8 cellular contexts compared by ENCODE assay signal in the genomic region with DNA sequence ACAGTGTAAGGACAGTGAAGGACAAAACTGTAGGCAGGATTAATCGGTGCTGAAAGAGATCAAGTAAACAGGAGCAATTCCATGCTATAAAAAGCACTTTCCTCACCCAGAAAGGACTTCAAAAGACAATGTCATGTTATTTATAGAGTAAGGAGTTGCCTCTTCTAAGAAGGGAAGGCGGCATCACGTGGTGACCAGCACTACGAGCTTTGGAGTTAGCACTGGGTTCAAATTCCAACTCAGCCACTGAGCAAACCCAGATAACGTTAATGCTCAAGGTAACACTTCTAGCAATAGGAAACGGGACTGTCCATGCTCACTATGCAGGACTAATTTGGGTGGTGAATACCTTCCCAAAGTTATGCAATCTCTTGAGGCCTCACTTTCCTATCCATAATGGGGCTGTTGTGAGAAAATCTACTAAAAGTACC. TPM values are rescaled to one million over a fixed set of nuclear protein-coding genes. Genes with fewer than 3 reads are reported as not detected.
DNase-seq lines count a peak whose midpoint lies in the region; ATAC-seq and TF ChIP-seq lines count a peak whose summit lies in the region.

No MANE protein-coding gene starts in this region.

- H3K4me1 ChIP-seq in Caco-2 = peaks cover 19% of the 10 kb centered on the region

- peaks cover 10% of the 10 kb centered on the region; the same call in 1 of the 2 replicates for H3K9me3 ChIP-seq in Caco-2

- ATAC-seq in GM21723 (IDR thresholded peaks at IDR 0.05; ENCODE audit: unreplicated experiment) (no peak), GM18867 (IDR thresholded peaks at IDR 0.05; ENCODE audit: unreplicated experiment) (no peak), GM21717 (IDR thresholded peaks at IDR 0.05; ENCODE audit: unreplicated experiment) (no peak)

- no peaks in the 10 kb centered on the region for H3K27me3 ChIP-seq in Caco-2 (replicated peaks; ENCODE audit: control insufficient read depth, insufficient read depth, low read length)

- no peaks in the 10 kb centered on the region for H3K36me3 ChIP-seq in Caco-2 (ENCODE audit: control insufficient read depth, insufficient read depth, low read length)

- CTCF ChIA-PET in Caco-2 (lab: Charles Lee) = interaction anchor here (0.6 to 1.5 kb wide), 3 partner anchors 28 to 55 kb away, joined by 3 to 6 read pairs (median 4); a partner anchor contains a TSS

- TSS peak; percentile 18 for BruUV-seq in Caco-2 (replicated peaks; lab: Mats Ljungman, UMichigan)

- DNase-seq in Caco-2 (peak; percentile 62 to 84), NCI-H526 treated with DMSO at 0.1 percent for 48 hours (lab: John Stamatoyannopoulos, UW) (peak; percentile 15), epithelial cell of esophagus (ENCODE audit: low read depth) (no peak), neural crest cell (ENCODE audit: low read depth, low spot score) (no peak), NCI-H446 (lab: John Stamatoyannopoulos, UW) (no peak)

- H3K27ac Mint-ChIP-seq in Caco-2 (ENCODE audit: unreplicated experiment) (peak overlapping the region; percentile 72), neural crest cell (ENCODE audit: unreplicated experiment) (peak overlapping the region; percentile 99)

- H3K4me3 ChIP-seq in Caco-2 (ENCODE audit: low read depth, low read length) = peak overlapping the region; percentile 83
- peak overlapping the region; percentile 79 for H3K4me3 ChIP-seq in epithelial cell of esophagus (ENCODE audit: low read length)

- TF ChIP-seq CTCF in Caco-2 (IDR thresholded peaks at IDR 0.05; ENCODE audit: insufficient read depth in 1 of 2, low read depth in 1 of 2, low read length in 1 of 2, severe bottlenecking in 1 of 2, unreplicated experiment in 1 of 2) = no peak
- TF ChIP-seq CTCF in epithelial cell of esophagus (IDR thresholded peaks at IDR 0.05; ENCODE audit: insufficient read depth, low read depth, low read length, missing control alignments) = no peak
- no peak for TF ChIP-seq CTCF in neural crest cell (conservative IDR thresholded peaks at IDR 0.05)

- H3K4me1 Mint-ChIP-seq in Caco-2 (ENCODE audit: low read depth, unreplicated experiment) (peaks cover 8% of the 10 kb centered on the region), neural crest cell (peaks cover 38% of the 10 kb centered on the region)

- no peaks in the 10 kb centered on the region for H3K27me3 Mint-ChIP-seq in Caco-2 (ENCODE audit: insufficient read depth, unreplicated experiment)
- no peaks in the 10 kb centered on the region for H3K27me3 Mint-ChIP-seq in neural crest cell (ENCODE audit: low read depth)

- intact Hi-C loops in Caco-2 (cut with micrococcal nuclease; ENCODE audit: unreplicated experiment) = loop anchor here (2.0 to 10.0 kb wide), 3 partner anchors 23 to 293 kb away; no protein-coding TSS in a partner anchor

- POLR2A ChIA-PET in Caco-2 (lab: Charles Lee) = interaction anchor here (0.6 to 1.7 kb wide), 2 partner anchors 26 to 56 kb away, joined by 3 to 9 read pairs; a partner anchor contains a TSS

- H3K4me3 Mint-ChIP-seq in Caco-2 (ENCODE audit: unreplicated experiment) = no peak overlapping the region
- peak overlapping the region; percentile 92 for H3K4me3 Mint-ChIP-seq in neural crest cell

- peaks cover 9% of the 10 kb centered on the region for H3K9me3 Mint-ChIP-seq in Caco-2 (ENCODE audit: unreplicated experiment)
- no peaks in the 10 kb centered on the region for H3K9me3 Mint-ChIP-seq in neural crest cell

- H3K36me3 Mint-ChIP-seq in Caco-2 (ENCODE audit: insufficient read depth, unreplicated experiment) (peaks cover 6% of the 10 kb centered on the region), neural crest cell (ENCODE audit: low read depth) (no peaks in the 10 kb centered on the region)

RNA-seq across cellular contexts. Expression of a gene that starts 0.7 kb away (rescaled TPM):
- total RNA-seq in Caco-2 (2022) (22.7 and 24.0 TPM in 2 replicates), neural crest cell (46.9 and 47.2 TPM in 2 replicates)

RNA-seq across cellular contexts. Expression of a gene that starts 55.6 kb away (rescaled TPM):
- total RNA-seq in Caco-2 (2022) = 43.2 and 43.9 TPM in 2 replicates
- total RNA-seq in neural crest cell = 46.7 and 51.3 TPM in 2 replicates

Comparison
In these comparisons a context has a peak if more than half of its experiments do, and no peak if none do; other contexts are left out.
1. DNase-seq: peak in Caco-2 (2 of 2) and NCI-H526 treated with DMSO at 0.1 percent for 48 hours (single experiment); none in epithelial cell of esophagus (single experiment), neural crest cell (single experiment) and NCI-H446 (0 of 2).